Comparison of ENCODE assay signal across 5 cellular contexts in the genomic region with DNA sequence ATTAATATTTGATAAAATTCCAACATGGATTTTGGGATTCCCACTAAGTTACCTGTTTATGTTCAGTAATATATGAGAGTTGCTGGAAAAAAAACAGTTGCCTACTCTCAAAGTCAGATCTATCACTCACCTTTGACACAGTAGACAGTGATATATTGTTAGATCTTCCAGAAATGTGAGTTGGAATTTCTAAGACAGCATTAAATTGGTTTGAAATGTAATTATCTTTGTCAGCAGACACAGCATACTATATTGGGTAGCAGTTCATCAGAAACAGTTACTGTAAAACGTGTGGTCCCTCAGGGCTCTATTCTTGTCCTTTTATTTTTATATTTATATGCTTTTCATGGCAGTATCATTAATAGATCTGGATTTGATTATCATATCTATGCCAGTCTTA.
"Had no signal": no experiment of that assay in that cellular context is flagged by ENCODE, and none has a peak within 500 bp of the region (broad histone marks: within the 10 kb centered on the region; RNA-seq: fewer than 3 reads in every experiment).

No MANE protein-coding gene starts in this region.

- DNase-seq: IMR-90 had no signal

- H3K27ac Mint-ChIP-seq: IgD-negative memory B cell had no signal

- ATAC-seq: HepG2, K562 had no signal

- H3K4me3 ChIP-seq: K562 had no signal

- H3K27me3 Mint-ChIP-seq: IgD-negative memory B cell had no signal

- H3K27ac ChIP-seq: HL-60 had no signal

- H3K4me3 Mint-ChIP-seq: IgD-negative memory B cell had no signal

- H3K36me3 Mint-ChIP-seq: IgD-negative memory B cell had no signal
